In the genomic region with DNA sequence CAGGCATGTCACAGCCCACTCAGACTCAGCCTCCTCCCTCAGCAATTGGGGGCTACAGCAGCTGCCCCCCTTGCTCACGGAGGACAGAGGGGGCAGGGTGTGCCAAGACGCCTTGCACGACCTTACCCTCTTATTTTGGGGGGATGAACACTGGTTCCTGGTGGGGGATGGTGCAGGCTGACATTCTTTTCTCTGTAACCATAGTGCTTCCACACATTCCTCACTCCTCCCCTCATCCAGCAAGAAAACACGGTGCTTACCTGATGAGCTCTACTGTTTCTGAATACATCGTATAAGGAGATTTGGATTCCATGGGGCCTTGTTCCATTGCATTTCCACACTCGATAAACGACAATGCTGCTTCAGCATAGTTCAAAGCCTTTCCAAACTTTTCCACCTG, we compare ENCODE assay signal across 16 cellular contexts.
DNase-seq lines count a peak whose midpoint lies in the region; FAIRE-seq and TF ChIP-seq lines count a peak whose summit lies in the region.
"Had no signal": no experiment of that assay in that cellular context is flagged by ENCODE, and none has a peak within 500 bp of the region (broad histone marks: within the 10 kb centered on the region; RNA-seq: fewer than 3 reads in every experiment).

No MANE protein-coding gene starts in this region.

- BruUV-seq in MCF 10A (replicated peaks; lab: Mats Ljungman, UMichigan): no TSS peak

- no peaks in the 10 kb centered on the region for H3K23me2 ChIP-seq in H1 (ENCODE audit: low read depth, low read length)

- H3K9me3 Mint-ChIP-seq in MCF 10A (ENCODE audit: unreplicated experiment): no peaks in the 10 kb centered on the region
- H3K9me3 Mint-ChIP-seq: CD4-positive, alpha-beta memory T cell; H9 had no signal

- H3K79me1 ChIP-seq in H1 (ENCODE audit: low read depth, low read length) (no peaks in the 10 kb centered on the region), mesendoderm (ENCODE audit: low read length) (no peaks in the 10 kb centered on the region), trophoblast cell (ENCODE audit: low read length) (no peaks in the 10 kb centered on the region)

- H3K27ac Mint-ChIP-seq in MCF 10A (ENCODE audit: low read depth, unreplicated experiment): no peak overlapping the region
- H3K27ac Mint-ChIP-seq: CD4-positive, alpha-beta memory T cell; H9 had no signal

- H3K4me1 ChIP-seq in H1 (replicated peaks in 1 of 4; ENCODE audit: control insufficient read depth in 3 of 4, insufficient read depth in 4 of 4, low read length in 3 of 4): peaks cover 0 to 3% (median 0%) of the 10 kb centered on the region in 4 experiments; a peak in 1 of 7 replicates
- no peaks in the 10 kb centered on the region for H3K4me1 ChIP-seq in mesendoderm (ENCODE audit: control insufficient read depth, low read depth, low read length)
- H3K4me1 ChIP-seq in trophoblast cell (ENCODE audit: control insufficient read depth in 1 of 2, insufficient read depth in 2 of 2, low read length in 2 of 2): peaks cover 0 to 2% of the 10 kb centered on the region in 2 experiments

- no peak for TF ChIP-seq EP300 in H1 (IDR thresholded peaks at IDR 0.05; ENCODE audit: borderline replicate concordance in 1 of 2, low read depth in 2 of 2, low read length in 2 of 2)

- H3K23ac ChIP-seq in H1 (ENCODE audit: insufficient read length) (no peak overlapping the region), mesendoderm (ENCODE audit: low read length) (no peak overlapping the region), trophoblast cell (ENCODE audit: low read length) (no peak overlapping the region)

- CTCF ChIA-PET in H1 (lab: Charles Lee; ENCODE audit: partially characterized antibody) (interaction anchor here (0.7 to 5.1 kb wide), 5 partner anchors 32 to 696 kb away, joined by 3 to 22 read pairs (median 4); no protein-coding TSS in a partner anchor), MCF 10A (lab: Yijun Ruan, JAX) (interaction anchor here (0.9 kb wide), 1 partner anchor 696 kb away, joined by 3 read pairs; no protein-coding TSS in a partner anchor)

- no peak overlapping the region for H3K4me3 Mint-ChIP-seq in MCF 10A (ENCODE audit: unreplicated experiment)
- H3K4me3 Mint-ChIP-seq: CD4-positive, alpha-beta memory T cell; H9 had no signal

- TF ChIP-seq CTCF in H1 (IDR thresholded peaks at IDR 0.05; ENCODE audit: control extremely low read depth in 1 of 3, insufficient read depth in 1 of 3, low read depth in 1 of 3, low read length in 3 of 3) (no peak), MCF 10A (IDR thresholded peaks at IDR 0.05; ENCODE audit: unreplicated experiment) (no peak)

- H3K4me2 ChIP-seq in H1 (ENCODE audit: insufficient read depth in 1 of 2, low read depth in 2 of 2, low read length in 2 of 2) (no peak overlapping the region; a peak in 1 of 4 replicates), mesendoderm (ENCODE audit: low read length) (no peak overlapping the region), trophoblast cell (ENCODE audit: low read length) (no peak overlapping the region)

- H3K27ac ChIP-seq in H1 (ENCODE audit: low read depth, low read length): no peak overlapping the region
- no peak overlapping the region for H3K27ac ChIP-seq in mesendoderm (ENCODE audit: low read depth, low read length)
- H3K27ac ChIP-seq in trophoblast cell (ENCODE audit: low read depth, low read length): no peak overlapping the region

- H4K91ac ChIP-seq in H1 (replicated peaks; ENCODE audit: insufficient read length, low read length) (no peak overlapping the region), trophoblast cell (ENCODE audit: low read depth, low read length) (no peak overlapping the region)

- H2BK12ac ChIP-seq in H1 (ENCODE audit: low read depth, low read length) (no peak overlapping the region; the same call in 1 of the 2 replicates), trophoblast cell (ENCODE audit: low read length) (peak overlapping the region; percentile 43)

- H3K27me3 ChIP-seq in H1 (replicated peaks in 1 of 4; ENCODE audit: control insufficient read depth in 3 of 4, extremely low read depth in 1 of 4, insufficient read depth in 3 of 4, low read length in 3 of 4): no peaks in the 10 kb centered on the region
- no peaks in the 10 kb centered on the region for H3K27me3 ChIP-seq in mesendoderm (ENCODE audit: insufficient read depth, low read length, poor library complexity)
- no peaks in the 10 kb centered on the region for H3K27me3 ChIP-seq in trophoblast cell (ENCODE audit: insufficient read depth, low read length)

- 0 out of 2 replicates have a peak overlapping the region, but pooled peaks have one; percentile 73 for H2BK15ac ChIP-seq in H1 (ENCODE audit: low read length)
- H2BK15ac ChIP-seq in mesendoderm (replicated peaks; ENCODE audit: low read depth): no peak overlapping the region

- H3K36me3 ChIP-seq in H1 (ENCODE audit: control insufficient read depth in 2 of 4, insufficient read depth in 4 of 4, low read length in 3 of 4) (no peaks in the 10 kb centered on the region), mesendoderm (ENCODE audit: control insufficient read depth, insufficient read depth, low read length) (no peaks in the 10 kb centered on the region), trophoblast cell (ENCODE audit: control insufficient read depth in 1 of 2, insufficient read depth in 2 of 2, low read length in 2 of 2) (no peaks in the 10 kb centered on the region)

- no peak for DNase-seq in H1 (ENCODE audit: low read depth in 1 of 2, low spot score in 2 of 2)
- peak; percentile 33 for DNase-seq in mesendoderm
- no peak for DNase-seq in trophoblast cell
- DNase-seq in NCI-H510A treated with DMSO at 0.1 percent for 48 hours (lab: John Stamatoyannopoulos, UW): no peak
- DNase-seq in SIG-M5 treated with dmso at 0.1 percent for 504 hours (lab: John Stamatoyannopoulos, UW; ENCODE audit: unreplicated experiment): no peak
- no peak for DNase-seq in MCF 10A (ENCODE audit: unreplicated experiment)
- DNase-seq: C1 segment of cervical spinal cord; Calu3; CD4-positive, alpha-beta memory T cell; COR-L47; DMS53; DMS79 treated with DMSO at 0.1 percent for 48 hours; GF-D8; H9 had no signal

- H4K5ac ChIP-seq in H1 (ENCODE audit: insufficient read length, low read depth, low read length): no peak overlapping the region
- no peak overlapping the region for H4K5ac ChIP-seq in mesendoderm (ENCODE audit: low read length)

- no peak overlapping the region for H2AK5ac ChIP-seq in H1 (ENCODE audit: low read depth, low read length)
- no peak overlapping the region for H2AK5ac ChIP-seq in mesendoderm (ENCODE audit: low read length)
- no peak overlapping the region for H2AK5ac ChIP-seq in trophoblast cell (ENCODE audit: low read length)

- TF ChIP-seq POLR2A in H1 (IDR thresholded peaks at IDR 0.05; ENCODE audit: control extremely low read depth in 1 of 2, low read depth in 2 of 2, low read length in 2 of 2): no peak

- H3K4ac ChIP-seq in H1 (replicated peaks; ENCODE audit: insufficient read length, low read depth, low read length) (no peak overlapping the region), mesendoderm (ENCODE audit: low read depth, low read length) (no peak overlapping the region), trophoblast cell (ENCODE audit: low read depth, low read length) (no peak overlapping the region)

- no peaks in the 10 kb centered on the region for H4K20me1 ChIP-seq in H1 (replicated peaks in 1 of 2; ENCODE audit: control insufficient read depth in 1 of 2, insufficient read depth in 2 of 2, low read length in 2 of 2)

- WGBS in H1 (ENCODE audit: extremely low coverage in 1 of 2, insufficient coverage in 1 of 2, insufficient read length in 1 of 2, insufficient replicate concordance in 2 of 2, low coverage in 1 of 2, low lambda C conversion rate in 2 of 2, missing lambda C conversion rate in 1 of 2), 2 experiments: 78% methylated on average over 7 of the region's 7 CpGs; no CpG with 5 or more reads in 1 of the 2 experiments
- WGBS in mesendoderm (ENCODE audit: extremely low coverage, insufficient coverage, low lambda C conversion rate): no CpG with 5 or more reads among the region's 7 CpGs
- WGBS in trophoblast cell (ENCODE audit: extremely low coverage, insufficient coverage, insufficient read length): no CpG with 5 or more reads among the region's 7 CpGs

- H3K14ac ChIP-seq in H1 (ENCODE audit: insufficient read length) (no peak overlapping the region), trophoblast cell (ENCODE audit: low read length) (peak overlapping the region; percentile 79)

- H3K9ac ChIP-seq in H1 (replicated peaks in 1 of 4; ENCODE audit: extremely low read depth in 1 of 4, low read depth in 3 of 4, low read length in 3 of 4) (no peak overlapping the region), mesendoderm (ENCODE audit: low read length) (no peak overlapping the region), trophoblast cell (ENCODE audit: low read length) (no peak overlapping the region)

- H3K4me1 Mint-ChIP-seq in MCF 10A (ENCODE audit: insufficient read depth, unreplicated experiment): no peaks in the 10 kb centered on the region
- H3K4me1 Mint-ChIP-seq: CD4-positive, alpha-beta memory T cell had no signal

- H2BK20ac ChIP-seq in H1 (ENCODE audit: low read length): no peak overlapping the region

- H3K56ac ChIP-seq in H1 (replicated peaks; ENCODE audit: insufficient read length, low read depth, low read length) (no peak overlapping the region), mesendoderm (ENCODE audit: low read length) (no peak overlapping the region)

- no peaks in the 10 kb centered on the region for H3K27me3 Mint-ChIP-seq in MCF 10A (ENCODE audit: insufficient read depth, unreplicated experiment)
- H3K27me3 Mint-ChIP-seq: CD4-positive, alpha-beta memory T cell had no signal

- H3K36me3 Mint-ChIP-seq in MCF 10A (ENCODE audit: insufficient read depth, unreplicated experiment): no peaks in the 10 kb centered on the region
- H3K36me3 Mint-ChIP-seq: CD4-positive, alpha-beta memory T cell had no signal

- H4K8ac ChIP-seq in H1 (ENCODE audit: extremely low read depth, insufficient read depth, low read length): no peak overlapping the region; the same call in 1 of the 2 replicates
- no peak overlapping the region for H4K8ac ChIP-seq in mesendoderm (ENCODE audit: low read depth, low read length)
- H4K8ac ChIP-seq in trophoblast cell (ENCODE audit: low read depth, low read length): no peak overlapping the region

- H4K12ac ChIP-seq in trophoblast cell (ENCODE audit: low read depth, low read length): no peak overlapping the region

- H3K79me2 ChIP-seq in H1 (ENCODE audit: control insufficient read depth in 1 of 2, insufficient read depth in 2 of 2, low read length in 2 of 2): no peaks in the 10 kb centered on the region
- H3K79me2 ChIP-seq in mesendoderm (ENCODE audit: control insufficient read depth, insufficient read depth, low read length): no peaks in the 10 kb centered on the region
- no peaks in the 10 kb centered on the region for H3K79me2 ChIP-seq in trophoblast cell (ENCODE audit: control insufficient read depth, insufficient read depth, low read length, poor library complexity)

- H3K18ac ChIP-seq in H1 (ENCODE audit: extremely low read depth, low read length) (no peak overlapping the region), mesendoderm (ENCODE audit: low read length) (no peak overlapping the region), trophoblast cell (ENCODE audit: low read length) (peak overlapping the region; percentile 82)

- intact Hi-C loops in MCF 10A (cut with micrococcal nuclease): no loop called here

- peak; percentile 7 for FAIRE-seq in H1 (lab: Jason Lieb, UNC)
- FAIRE-seq: GM12891, GM18507 had no signal

- no peak overlapping the region for H2BK5ac ChIP-seq in H1 (ENCODE audit: low read depth, low read length)
- no peak overlapping the region for H2BK5ac ChIP-seq in mesendoderm (ENCODE audit: low read length)
- no peak overlapping the region for H2BK5ac ChIP-seq in trophoblast cell (ENCODE audit: low read depth, low read length, poor library complexity)

- TF ChIP-seq RAD21 in H1 (IDR thresholded peaks at IDR 0.05 in 1 of 2, conservative IDR thresholded peaks at IDR 0.05 in 1 of 2; ENCODE audit: low read depth in 2 of 2, low read length in 2 of 2): no peak

- H3K4me3 ChIP-seq in H1 (ENCODE audit: extremely low read depth in 1 of 4, insufficient read depth in 2 of 4, low read depth in 3 of 4, low read length in 4 of 4) (no peak overlapping the region), mesendoderm (ENCODE audit: low read length) (no peak overlapping the region), trophoblast cell (ENCODE audit: low read depth, low read length) (no peak overlapping the region)

- H2AFZ ChIP-seq in H1 (ENCODE audit: low read length) (peak overlapping the region; percentile 52; the same call in 1 of the 2 replicates), trophoblast cell (ENCODE audit: insufficient read depth, low read length, poor library complexity) (no peak overlapping the region)

- POLR2A ChIA-PET in H1 (lab: Charles Lee; ENCODE audit: partially characterized antibody) (interaction anchor here (0.9 kb wide), 1 partner anchor 43 kb away, joined by 3 read pairs; no protein-coding TSS in a partner anchor), MCF 10A (lab: Yijun Ruan, JAX) (no interaction called here)

- H3K9me3 ChIP-seq in H1 (ENCODE audit: insufficient read depth in 2 of 2, low read depth in 1 of 2, low read length in 1 of 2): no peaks in the 10 kb centered on the region
- H3K9me3 ChIP-seq in trophoblast cell (ENCODE audit: insufficient read depth, low read depth, low read length): no peaks in the 10 kb centered on the region

- H2BK120ac ChIP-seq in H1 (replicated peaks; ENCODE audit: low read depth, low read length) (no peak overlapping the region), mesendoderm (ENCODE audit: low read depth, low read length) (no peak overlapping the region), trophoblast cell (ENCODE audit: insufficient read depth, low read length, poor library complexity) (no peak overlapping the region)
